Comparison of ENCODE assay signal across 24 cellular contexts in the genomic region with DNA sequence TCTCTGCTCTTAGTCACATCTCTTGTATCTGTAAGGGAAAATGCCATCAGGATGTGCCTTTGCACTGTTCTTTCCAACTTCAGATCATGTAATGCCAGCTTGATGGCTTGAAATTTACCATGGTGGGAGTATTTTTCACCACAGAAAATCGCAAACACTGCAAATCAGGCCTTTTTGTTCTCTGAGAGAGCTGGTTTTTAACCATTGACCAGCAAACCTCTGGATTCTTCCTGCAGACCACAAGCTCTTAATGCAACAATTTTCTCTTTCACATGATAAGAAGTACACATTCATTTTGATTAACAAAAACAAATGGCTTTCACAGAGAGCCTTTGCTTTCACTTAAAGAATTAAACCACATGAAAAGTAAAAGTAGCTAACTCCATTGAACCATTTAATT.
"Had no signal": no experiment of that assay in that cellular context is flagged by ENCODE, and none has a peak within 500 bp of the region (broad histone marks: within the 10 kb centered on the region; RNA-seq: fewer than 3 reads in every experiment).

No MANE protein-coding gene starts in this region.

- H3K27me3 Mint-ChIP-seq: activated CD8-positive, alpha-beta T cell treated with anti-CD3 and anti-CD28 coated beads for 36 hours; activated naive CD4-positive, alpha-beta T cell treated with anti-CD3 and anti-CD28 coated beads, Interleukin-2, amount 10 ng/mL, durations not matched to agents 7 days and 5 days; T-helper 17 cell had no signal

- H3K4me1 Mint-ChIP-seq: activated CD4-positive, alpha-beta T cell treated with anti-CD3 and anti-CD28 coated beads for 36 hours; activated naive CD4-positive, alpha-beta T cell treated with anti-CD3 and anti-CD28 coated beads, Interleukin-2, amount 10 ng/mL, durations not matched to agents 7 days and 5 days; activated naive CD8-positive, alpha-beta T cell treated with anti-CD3 and anti-CD28 coated beads for 36 hours; T-helper 17 cell had no signal

- H3K4me3 Mint-ChIP-seq: activated CD4-positive, alpha-beta T cell treated with anti-CD3 and anti-CD28 coated beads for 36 hours; activated CD8-positive, alpha-beta T cell treated with anti-CD3 and anti-CD28 coated beads for 36 hours; activated naive CD4-positive, alpha-beta T cell treated with anti-CD3 and anti-CD28 coated beads, Interleukin-2, amount 10 ng/mL, durations not matched to agents 7 days and 5 days; activated naive CD8-positive, alpha-beta T cell treated with anti-CD3 and anti-CD28 coated beads for 36 hours; activated T-cell treated with anti-CD3 and anti-CD28 coated beads, Interleukin-2, amount 50 U/mL, for 72 hours; T-helper 17 cell had no signal

- H3K36me3 Mint-ChIP-seq: activated naive CD4-positive, alpha-beta T cell treated with anti-CD3 and anti-CD28 coated beads, Interleukin-2, amount 10 ng/mL, durations not matched to agents 7 days and 5 days; activated naive CD8-positive, alpha-beta T cell treated with anti-CD3 and anti-CD28 coated beads for 36 hours had no signal

- H3K27ac Mint-ChIP-seq: activated CD4-positive, alpha-beta T cell treated with anti-CD3 and anti-CD28 coated beads for 36 hours; activated CD8-positive, alpha-beta T cell treated with anti-CD3 and anti-CD28 coated beads for 36 hours; activated naive CD4-positive, alpha-beta T cell treated with anti-CD3 and anti-CD28 coated beads, Interleukin-2, amount 10 ng/mL, durations not matched to agents 7 days and 5 days; activated naive CD8-positive, alpha-beta T cell treated with anti-CD3 and anti-CD28 coated beads for 36 hours; activated T-cell treated with anti-CD3 and anti-CD28 coated beads, Interleukin-2, amount 50 U/mL, for 72 hours; activated T-helper 2 cell treated with anti-CD3 and anti-CD28 coated beads, Interferon-gamma antibody, Interleukin-2, Interleukin-4, amounts not matched to agents 10 μg/mL and 5 μg/mL and 100 μg/mL, durations not matched to agents 14 hours and 24 hours and 36 hours; T-helper 17 cell had no signal

- ATAC-seq: activated CD4-positive, alpha-beta T cell treated with anti-CD3 and anti-CD28 coated beads for 36 hours; activated CD8-positive, alpha-beta T cell treated with anti-CD3 and anti-CD28 coated beads for 36 hours; activated T-cell treated with anti-CD3 and anti-CD28 coated beads, Interleukin-2, amount 50 U/mL, for 72 hours; body of pancreas; T-helper 17 cell had no signal

- DNase-seq: activated CD4-positive, alpha-beta T cell treated with anti-CD3 and anti-CD28 coated beads for 36 hours; activated CD4-positive, CD25-positive, alpha-beta regulatory T cell; activated CD8-positive, alpha-beta memory T cell treated with anti-CD3 and anti-CD28 coated beads, Interleukin-2, amount 50 U/mL, for 4 hours; activated CD8-positive, alpha-beta T cell treated with anti-CD3 and anti-CD28 coated beads for 36 hours; activated gamma-delta T cell treated with Interleukin-2 at 50 U/mL for 16 hours; activated naive CD4-positive, alpha-beta T cell treated with anti-CD3 and anti-CD28 coated beads, Interleukin-2, amount 10 ng/mL, durations not matched to agents 7 days and 5 days; activated naive CD8-positive, alpha-beta T cell treated with anti-CD3 and anti-CD28 coated beads for 36 hours; activated T-cell treated with anti-CD3 and anti-CD28 coated beads, Interleukin-2, amount 50 U/mL, for 72 hours; anterior cingulate cortex; body of pancreas; MM.1S; NCI-H1105 treated with DMSO at 0.1 percent for 48 hours; NCI-H1436 treated with DMSO at 0.1 percent for 48 hours; NCI-H187; NCI-H2081; NCI-H510A treated with DMSO at 0.1 percent for 48 hours; NCI-H69; NK-92 treated with Interleukin-12 subunit alpha and Interleukin-12 subunit beta, amount 100 ng/mL, for 24 hours; Peyer's patch; Right ventricle myocardium superior; SJCRH30; T-helper 17 cell; T-helper 9 cell had no signal

- H3K9me3 Mint-ChIP-seq: activated CD8-positive, alpha-beta T cell treated with anti-CD3 and anti-CD28 coated beads for 36 hours had no signal
